8 cellular contexts compared by ENCODE assay signal in the genomic region with DNA sequence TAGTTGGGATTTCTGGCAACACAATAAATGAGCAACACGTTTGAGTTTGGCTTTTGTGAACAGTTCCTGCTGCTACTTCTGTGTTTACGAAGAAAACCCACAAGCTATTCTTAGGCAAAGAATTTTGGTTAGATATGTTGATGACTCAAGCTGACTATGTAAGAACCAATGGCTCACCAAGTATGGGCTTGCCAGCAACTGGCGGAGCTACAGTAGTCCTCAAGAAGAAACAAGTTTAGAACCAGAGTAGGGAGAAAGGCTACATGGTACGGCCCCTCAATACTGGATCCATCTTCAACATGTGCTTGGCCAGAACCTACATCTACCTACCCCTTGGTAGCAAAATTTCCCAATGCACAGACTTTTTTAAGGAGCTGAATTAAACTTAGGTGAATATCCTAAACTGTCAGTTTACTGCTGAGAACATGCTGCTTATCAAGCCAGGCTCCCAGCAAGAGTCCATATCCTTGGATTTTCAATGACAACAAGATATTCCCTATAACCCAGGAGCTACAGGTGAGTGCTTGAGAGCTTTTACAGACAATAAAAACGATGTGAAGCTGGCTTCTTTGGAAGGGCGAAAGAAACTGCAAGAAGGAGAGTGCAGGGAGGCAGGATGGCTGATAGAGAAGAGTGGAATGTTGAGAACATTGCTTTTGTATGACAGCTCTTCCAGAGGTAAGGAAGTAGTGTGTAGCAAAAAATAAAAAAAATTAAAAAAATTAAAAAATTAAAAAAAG.
DNase-seq lines count a peak whose midpoint lies in the region; ATAC-seq and TF ChIP-seq lines count a peak whose summit lies in the region.

No MANE protein-coding gene starts in this region.

- DNase-seq in BJ (ENCODE audit: low read depth) (peak; percentile 86), HPDE6-E6E7 (ENCODE audit: extremely low spot score) (peak; percentile 75), amniotic epithelial cell (ENCODE audit: low read depth) (peak; percentile 97), iris pigment epithelial cell (ENCODE audit: low read depth) (peak; percentile 99), ureter (ENCODE audit: low spot score) (peak; percentile 69), islet precursor cell (no peak), activated gamma-delta T cell (lab: John Stamatoyannopoulos, UW) (no peak)

- no peak overlapping the region for H3K4me3 ChIP-seq in BJ (ENCODE audit: low read depth, low read length)

- no peaks in the 10 kb centered on the region for H3K36me3 ChIP-seq in BJ (ENCODE audit: control insufficient read depth, insufficient read depth, low read length)

- peak; percentile 83 for ATAC-seq in GM19463 (IDR thresholded peaks at IDR 0.05; ENCODE audit: unreplicated experiment)

- CTCF ChIA-PET in BJ (lab: Yijun Ruan, JAX) = interaction anchor here (1.0 to 1.6 kb wide), 3 partner anchors 8 to 32 kb away, joined by 3 to 4 read pairs (median 3); no protein-coding TSS in a partner anchor

- H3K27me3 ChIP-seq in BJ (ENCODE audit: control insufficient read depth, insufficient read depth, low read length) = no peaks in the 10 kb centered on the region

- no peak for TF ChIP-seq CTCF in BJ (IDR thresholded peaks at IDR 0.05; ENCODE audit: insufficient read depth, low read depth, low read length)

- POLR2A ChIA-PET in BJ (lab: Charles Lee) = interaction anchor here (0.5 to 0.6 kb wide), 3 partner anchors 55 to 1988 kb away, joined by 3 to 7 read pairs (median 4); a partner anchor contains a TSS

Comparison
In these comparisons a context has a peak if more than half of its experiments do, and no peak if none do; other contexts are left out.
1. DNase-seq: peak in BJ (single experiment), HPDE6-E6E7 (single experiment), amniotic epithelial cell (single experiment), iris pigment epithelial cell (single experiment) and ureter (single experiment); none in islet precursor cell (single experiment) and activated gamma-delta T cell (single experiment).